Comparison of ENCODE assay signal across 1 cellular context in the genomic region with DNA sequence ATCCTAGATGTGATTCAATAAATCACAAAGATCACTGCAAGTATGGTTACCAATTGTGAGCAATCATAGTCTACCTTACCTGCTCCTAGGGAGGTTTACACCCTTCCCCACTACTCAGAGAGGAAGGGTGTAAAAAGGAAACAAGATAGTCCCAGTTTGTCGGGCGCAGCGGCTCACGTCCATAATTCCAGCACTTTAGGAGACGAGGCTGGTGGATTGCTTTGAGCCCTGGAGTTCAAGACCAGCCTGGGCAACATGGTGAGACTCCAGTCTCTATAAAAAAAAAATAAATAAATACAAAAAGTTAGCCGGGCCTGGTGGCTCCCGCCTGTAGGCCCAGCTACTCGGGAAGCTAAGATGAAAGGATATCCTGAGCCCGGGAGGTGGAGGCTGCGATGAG.
TF ChIP-seq lines count a peak whose summit lies in the region.

No MANE protein-coding gene starts in this region.

TF ChIP-seq in H1, 55 proteins besides CTCF, POLR2A, EP300 and RAD21:
- no peak for TF ChIP-seq MAFK (IDR thresholded peaks at IDR 0.05; ENCODE audit: low read depth, low read length)
- no peak for TF ChIP-seq POU5F1 (IDR thresholded peaks at IDR 0.05; ENCODE audit: low read depth, low read length)
- TF ChIP-seq CHD2 (IDR thresholded peaks at IDR 0.05; ENCODE audit: low read length): no peak
- no peak for TF ChIP-seq TEAD4 (IDR thresholded peaks at IDR 0.05; ENCODE audit: low read depth, low read length)
- TF ChIP-seq, protein P1, sequence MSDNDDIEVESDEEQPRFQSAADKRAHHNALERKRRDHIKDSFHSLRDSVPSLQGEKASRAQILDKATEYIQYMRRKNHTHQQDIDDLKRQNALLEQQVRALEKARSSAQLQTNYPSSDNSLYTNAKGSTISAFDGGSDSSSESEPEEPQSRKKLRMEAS (IDR thresholded peaks at IDR 0.05): no peak
- no peak for TF ChIP-seq CTBP2 (IDR thresholded peaks at IDR 0.05; ENCODE audit: borderline replicate concordance, insufficient read depth, insufficient read length, low read length)
